Comparison of ENCODE assay signal across 2 cellular contexts in genomic region chr1:101317590-101317989, GRCh38.
TF ChIP-seq lines count a peak whose summit lies in the region.

No MANE protein-coding gene starts in this region.

TF ChIP-seq in Ishikawa, 13 proteins besides CTCF, POLR2A, EP300 and RAD21:
- TF ChIP-seq FOXM1 (IDR thresholded peaks at IDR 0.05; ENCODE audit: borderline replicate concordance, low read depth) (no peak), TAF1 (IDR thresholded peaks at IDR 0.05; ENCODE audit: low read depth) (no peak), CEBPB (IDR thresholded peaks at IDR 0.05) (peak; percentile 42; the same call in 1 of the 2 replicates)

TF ChIP-seq in GM12878, 131 proteins besides CTCF, POLR2A, EP300 and RAD21:
- TF ChIP-seq PAX8 (IDR thresholded peaks at IDR 0.05) (no peak), ASH2L (IDR thresholded peaks at IDR 0.05; ENCODE audit: borderline replicate concordance, low read depth) (no peak), SUZ12 (IDR thresholded peaks at IDR 0.05; ENCODE audit: unreplicated experiment) (no peak), CBX3 (IDR thresholded peaks at IDR 0.05; ENCODE audit: borderline replicate concordance, low read depth) (no peak), ZNF274 (IDR thresholded peaks at IDR 0.05; ENCODE audit: insufficient read depth, insufficient read length) (no peak), RFX5 (IDR thresholded peaks at IDR 0.05; ENCODE audit: low read depth, low read length) (no peak), USF1 (IDR thresholded peaks at IDR 0.05; ENCODE audit: borderline replicate concordance, extremely low read length, insufficient read depth, low read depth, low read length) (no peak), BMI1 (IDR thresholded peaks at IDR 0.05; ENCODE audit: borderline replicate concordance) (no peak), SREBF1 (IDR thresholded peaks at IDR 0.05; ENCODE audit: low read length) (no peak), YY1 (IDR thresholded peaks at IDR 0.05; ENCODE audit: low read depth, low read length) (no peak), ZNF384 (IDR thresholded peaks at IDR 0.05; ENCODE audit: borderline replicate concordance, low read depth, low read length) (no peak), RUNX3 (IDR thresholded peaks at IDR 0.05; ENCODE audit: low read length) (no peak), DPF2 (IDR thresholded peaks at IDR 0.05) (no peak), MAX (IDR thresholded peaks at IDR 0.05; ENCODE audit: low read depth, low read length) (no peak), BACH1 (IDR thresholded peaks at IDR 0.05; ENCODE audit: borderline replicate concordance) (no peak), SREBF2 (IDR thresholded peaks at IDR 0.05; ENCODE audit: low read length) (no peak), MEF2B (IDR thresholded peaks at IDR 0.05; ENCODE audit: partially characterized antibody, poor library complexity, severe bottlenecking) (no peak)
